ENCODE assay signal across 25 cellular contexts in genomic region chr6:18028332-18028731, GRCh38. TPM values are rescaled to one million over a fixed set of nuclear protein-coding genes. Genes with fewer than 3 reads are reported as not detected.
"Had no signal": no experiment of that assay in that cellular context is flagged by ENCODE, and none has a peak within 500 bp of the region (broad histone marks: within the 10 kb centered on the region; RNA-seq: fewer than 3 reads in every experiment).

No MANE protein-coding gene starts in this region.

- H3K4me2 ChIP-seq: PC-9 had no signal

- H3K27me3 ChIP-seq: brain microvascular endothelial cell had no signal

- H3K36me3 ChIP-seq: brain microvascular endothelial cell had no signal

- H3K4me3 ChIP-seq: PC-9, SK-N-MC had no signal

- ATAC-seq: activated CD8-positive, alpha-beta memory T cell treated with anti-CD3 and anti-CD28 coated beads, Interleukin-2, amount 10 ng/mL, durations not matched to agents 7 days and 5 days; Right ventricle myocardium inferior; T-cell had no signal

- H2AFZ ChIP-seq: PC-9 had no signal

- H3K27ac ChIP-seq: brain microvascular endothelial cell, PC-9, SK-N-MC had no signal

- FAIRE-seq: TTC549 had no signal

- DNase-seq: activated B cell treated with CpG ODN at 0.5 μM for 24 hours; activated CD4-positive, alpha-beta T cell treated with anti-CD3 and anti-CD28 coated beads for 1 hour; activated CD4-positive, alpha-beta T cell treated with anti-CD3 and anti-CD28 coated beads, Interleukin-2, amount 10 ng/mL, durations not matched to agents 24 days and 14 days; activated CD4-positive, alpha-beta T cell treated with anti-CD3 and anti-CD28 coated beads, Interleukin-2, amount 50 U/mL, for 48 hours; activated CD8-positive, alpha-beta memory T cell treated with anti-CD3 and anti-CD28 coated beads, Interleukin-2, amount 10 ng/mL, durations not matched to agents 7 days and 5 days; activated gamma-delta T cell; activated naive CD4-positive, alpha-beta T cell treated with anti-CD3 and anti-CD28 coated beads, Interleukin-2, amount 10 ng/mL, durations not matched to agents 7 days and 5 days; activated naive CD8-positive, alpha-beta T cell treated with anti-CD3 and anti-CD28 coated beads for 36 hours; activated T-cell treated with anti-CD3 and anti-CD28 coated beads, Interleukin-2, amount 50 U/mL, for 24 hours; brain microvascular endothelial cell; caudate nucleus; MM.1S; NCI-H1048; NCI-H146; NCI-H187 treated with DMSO at 0.1 percent for 48 hours; NCI-H2081 treated with DMSO at 0.1 percent for 48 hours; NCI-H446; NCI-H524; PC-9; T-cell; T-helper 2 cell; T1000 had no signal

RNA-seq across cellular contexts. Expression of gene KIF13A, which starts 40.9 kb away (rescaled TPM):
- total RNA-seq: activated CD4-positive, alpha-beta T cell treated with anti-CD3 and anti-CD28 coated beads, Interleukin-2, amount 10 ng/mL, durations not matched to agents 24 days and 14 days; activated naive CD8-positive, alpha-beta T cell treated with anti-CD3 and anti-CD28 coated beads for 36 hours had no signal
